ENCODE assay signal across 8 cellular contexts in the genomic region with DNA sequence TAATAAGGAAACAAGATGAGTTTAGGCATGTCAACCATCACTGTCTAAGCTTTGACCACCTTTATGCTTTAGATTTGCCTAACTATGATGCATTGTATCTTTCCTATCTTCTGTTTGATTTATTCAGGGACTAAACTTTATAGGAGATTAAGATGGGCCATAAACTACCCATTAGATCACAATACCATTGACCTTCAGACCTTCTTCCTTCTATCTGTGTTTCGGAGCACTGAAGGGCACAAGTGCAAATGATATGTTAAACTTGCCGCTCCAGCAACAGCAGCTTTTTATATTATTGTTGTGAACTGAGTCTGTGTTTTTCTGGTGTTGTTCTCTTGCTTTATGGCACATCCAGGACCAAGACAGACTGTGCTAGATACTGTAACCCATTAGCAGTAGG.
"Had no signal": no experiment of that assay in that cellular context is flagged by ENCODE, and none has a peak within 500 bp of the region (broad histone marks: within the 10 kb centered on the region; RNA-seq: fewer than 3 reads in every experiment).

No MANE protein-coding gene starts in this region.

- FAIRE-seq: G401.6, GM12878, GM12891, GM12892, GM18507, GM19239 had no signal

- H3K4me3 ChIP-seq: GM12878 had no signal

- DNase-seq: GDM1, GF-D8 had no signal

- ATAC-seq: GM12878 had no signal
